35 cellular contexts compared by ENCODE assay signal in the genomic region with DNA sequence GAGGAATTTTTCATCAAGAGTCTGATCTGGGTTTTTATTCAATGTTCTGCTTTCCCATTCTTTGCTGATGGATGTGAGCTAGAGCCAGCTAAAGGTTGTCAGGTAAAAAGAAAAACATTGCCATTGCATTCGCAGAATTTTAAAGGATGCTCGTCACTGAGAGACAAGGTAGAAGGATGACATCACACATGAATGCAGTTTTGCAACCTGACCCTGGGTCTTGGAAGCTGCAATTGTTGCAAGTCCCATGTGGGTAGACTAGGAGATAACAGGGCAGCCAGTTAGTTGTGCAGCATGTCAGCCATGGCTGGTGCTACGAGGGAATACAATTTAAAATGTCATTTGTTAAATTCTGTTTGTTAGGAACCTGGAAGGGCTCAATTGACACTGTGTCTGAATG.
DNase-seq lines count a peak whose midpoint lies in the region; ATAC-seq, FAIRE-seq and TF ChIP-seq lines count a peak whose summit lies in the region.
"Had no signal": no experiment of that assay in that cellular context is flagged by ENCODE, and none has a peak within 500 bp of the region (broad histone marks: within the 10 kb centered on the region; RNA-seq: fewer than 3 reads in every experiment).

No MANE protein-coding gene starts in this region.

- no peaks in the 10 kb centered on the region for H3K9me3 Mint-ChIP-seq in WTC11
- H3K9me3 Mint-ChIP-seq: CD8-positive, alpha-beta T cell had no signal

- H2AK5ac ChIP-seq in mesendoderm (ENCODE audit: low read length) (no peak overlapping the region), trophoblast cell (ENCODE audit: low read length) (no peak overlapping the region)

- no peak overlapping the region for H2BK12ac ChIP-seq in trophoblast cell (ENCODE audit: low read length)

- no peak overlapping the region for H3K56ac ChIP-seq in mesendoderm (ENCODE audit: low read length)

- no peaks in the 10 kb centered on the region for H3K36me3 Mint-ChIP-seq in WTC11
- H3K36me3 Mint-ChIP-seq: CD14-positive monocyte; CD4-positive, alpha-beta memory T cell; CD4-positive, CD25-positive, alpha-beta regulatory T cell; CD8-positive, alpha-beta memory T cell; CD8-positive, alpha-beta T cell had no signal

- H4K8ac ChIP-seq in mesendoderm (ENCODE audit: low read depth, low read length) (no peak overlapping the region), trophoblast cell (ENCODE audit: low read depth, low read length) (no peak overlapping the region)

- no peak overlapping the region for H2BK15ac ChIP-seq in mesendoderm (replicated peaks; ENCODE audit: low read depth)

- TF ChIP-seq POLR2A in HepG2 (IDR thresholded peaks at IDR 0.05; ENCODE audit: insufficient read depth in 1 of 2, low read depth in 2 of 2, low read length in 2 of 2): no peak
- TF ChIP-seq POLR2A in right lobe of liver (IDR thresholded peaks at IDR 0.05): no peak

- no peaks in the 10 kb centered on the region for H3K4me1 Mint-ChIP-seq in WTC11
- H3K4me1 Mint-ChIP-seq: B cell; CD14-positive monocyte; CD4-positive, alpha-beta memory T cell; CD4-positive, CD25-positive, alpha-beta regulatory T cell; CD8-positive, alpha-beta memory T cell had no signal

- ATAC-seq in HepG2 (no peak), right lobe of liver (no peak), WTC11 (no peak)
- ATAC-seq: A549; CD8-positive, alpha-beta T cell had no signal

- no peak overlapping the region for H3K4me3 ChIP-seq in HepG2 (replicated peaks in 1 of 3; ENCODE audit: insufficient read depth in 1 of 3, low read depth in 2 of 3, low read length in 3 of 3)
- no peak overlapping the region for H3K4me3 ChIP-seq in right lobe of liver
- no peak overlapping the region for H3K4me3 ChIP-seq in mesendoderm (ENCODE audit: low read length)
- H3K4me3 ChIP-seq in trophoblast cell (ENCODE audit: low read depth, low read length): no peak overlapping the region
- H3K4me3 ChIP-seq: A549; BLaER1; BLaER1 treated with 17β-estradiol and CSF1 and Interleukin-3, amounts not matched to agents 10 nM and 100 nM had no signal

- H3K4me1 ChIP-seq in HepG2 (ENCODE audit: insufficient read depth, low read length) (no peaks in the 10 kb centered on the region), right lobe of liver (no peaks in the 10 kb centered on the region), mesendoderm (ENCODE audit: control insufficient read depth, low read depth, low read length) (no peaks in the 10 kb centered on the region), trophoblast cell (ENCODE audit: control insufficient read depth in 1 of 2, insufficient read depth in 2 of 2, low read length in 2 of 2) (no peaks in the 10 kb centered on the region)
- H3K4me1 ChIP-seq: A549; BE2C; BLaER1; BLaER1 treated with 17β-estradiol and CSF1 and Interleukin-3, amounts not matched to agents 10 nM and 100 nM; Caco-2 had no signal

- FAIRE-seq in HepG2 (lab: Jason Lieb, UNC): no peak
- FAIRE-seq: A204.1, A549, D721Med had no signal

- H4K5ac ChIP-seq in mesendoderm (ENCODE audit: low read length): no peak overlapping the region

- whole genome bisulfite sequencing in HepG2 (ENCODE audit: low lambda C conversion rate): 94% methylated on average over 2 of the region's 3 CpGs
- WGBS in right lobe of liver (ENCODE audit: insufficient coverage, low coverage, low lambda C conversion rate, missing lambda C conversion rate): 35% methylated on average over 3 of the region's 3 CpGs
- no CpG with 5 or more reads among the region's 3 CpGs for WGBS in mesendoderm (ENCODE audit: extremely low coverage, insufficient coverage, low lambda C conversion rate)
- WGBS in trophoblast cell (ENCODE audit: extremely low coverage, insufficient coverage, insufficient read length): no CpG with 5 or more reads among the region's 3 CpGs

- no peak overlapping the region for H4K91ac ChIP-seq in trophoblast cell (ENCODE audit: low read depth, low read length)

- H3K9ac ChIP-seq in HepG2 (ENCODE audit: insufficient read depth, low read depth, low read length): no peak overlapping the region
- H3K9ac ChIP-seq in mesendoderm (ENCODE audit: low read length): no peak overlapping the region
- H3K9ac ChIP-seq in trophoblast cell (ENCODE audit: low read length): no peak overlapping the region
- H3K9ac ChIP-seq: BLaER1; BLaER1 treated with 17β-estradiol and CSF1 and Interleukin-3, amounts not matched to agents 10 nM and 100 nM had no signal

- H3K14ac ChIP-seq in trophoblast cell (ENCODE audit: low read length): no peak overlapping the region

- H3K79me2 ChIP-seq in HepG2 (ENCODE audit: insufficient read depth, low read length): no peaks in the 10 kb centered on the region
- H3K79me2 ChIP-seq in mesendoderm (ENCODE audit: control insufficient read depth, insufficient read depth, low read length): no peaks in the 10 kb centered on the region
- H3K79me2 ChIP-seq in trophoblast cell (ENCODE audit: control insufficient read depth, insufficient read depth, low read length, poor library complexity): no peaks in the 10 kb centered on the region

- no TSS peak for BruUV-seq in HepG2 (replicated peaks; lab: Mats Ljungman, UMichigan)

- H3K79me1 ChIP-seq in mesendoderm (ENCODE audit: low read length) (no peaks in the 10 kb centered on the region), trophoblast cell (ENCODE audit: low read length) (no peaks in the 10 kb centered on the region)

- H2BK120ac ChIP-seq in mesendoderm (ENCODE audit: low read depth, low read length) (no peak overlapping the region), trophoblast cell (ENCODE audit: insufficient read depth, low read length, poor library complexity) (no peak overlapping the region)

- H3K23ac ChIP-seq in mesendoderm (ENCODE audit: low read length) (no peak overlapping the region), trophoblast cell (ENCODE audit: low read length) (no peak overlapping the region)

- H3K9me3 ChIP-seq in HepG2 (ENCODE audit: low read length): no peaks in the 10 kb centered on the region
- no peaks in the 10 kb centered on the region for H3K9me3 ChIP-seq in right lobe of liver
- H3K9me3 ChIP-seq in trophoblast cell (ENCODE audit: insufficient read depth, low read depth, low read length): no peaks in the 10 kb centered on the region
- H3K9me3 ChIP-seq: A549, BE2C, BLaER1, Caco-2 had no signal

- TF ChIP-seq EP300 in HepG2 (IDR thresholded peaks at IDR 0.05; ENCODE audit: low read depth in 2 of 2, low read length in 2 of 2): no peak
- TF ChIP-seq EP300 in HepG2 (CRISPR knock-in tag; IDR thresholded peaks at IDR 0.05; ENCODE audit: borderline replicate concordance): no peak

- CTCF ChIA-PET in HepG2 (lab: Yijun Ruan, JAX; ENCODE audit: low intra/inter-chr PET ratio, low total read pairs): no interaction called here
- CTCF ChIA-PET in WTC11 (lab: Charles Lee): no interaction called here

- intact Hi-C loops in HepG2 (cut with micrococcal nuclease; ENCODE audit: unreplicated experiment): no loop called here
- intact Hi-C loops in right lobe of liver (cut with DNase I): no loop called here

- TF ChIP-seq CTCF in HepG2 (CRISPR knock-in tag; IDR thresholded peaks at IDR 0.05) (no peak), right lobe of liver (IDR thresholded peaks at IDR 0.05) (no peak), WTC11 (IDR thresholded peaks at IDR 0.05) (no peak)

- no peak for DNase-seq in HepG2 (ENCODE audit: low spot score)
- DNase-seq in right lobe of liver: no peak
- DNase-seq in mesendoderm: peak; percentile 0
- DNase-seq in trophoblast cell: peak; percentile 58 to 81
- no peak for DNase-seq in T-helper 2 cell
- DNase-seq in WTC11 (ENCODE audit: low spot score): no peak
- DNase-seq: 8988T; ACHN; AML-193; BE2C; C1 segment of cervical spinal cord; Caco-2; Calu3; CD4-positive, alpha-beta memory T cell; CD4-positive, alpha-beta T cell; CD4-positive, CD25-positive, alpha-beta regulatory T cell; CD8-positive, alpha-beta memory T cell; CD8-positive, alpha-beta T cell; COR-L47; DMS 273 treated with DMSO at 0.1 percent for 48 hours; DMS153; DMS53; DMS79; DMS79 treated with DMSO at 0.1 percent for 48 hours; DND-41; EL had no signal

- H3K27me3 Mint-ChIP-seq in WTC11 (ENCODE audit: low read depth): no peaks in the 10 kb centered on the region; the same call in 1 of the 2 replicates
- H3K27me3 Mint-ChIP-seq: B cell; CD4-positive, alpha-beta memory T cell; CD4-positive, CD25-positive, alpha-beta regulatory T cell had no signal

- H3K4me3 Mint-ChIP-seq in WTC11: no peak overlapping the region
- H3K4me3 Mint-ChIP-seq: B cell; CD14-positive monocyte; CD4-positive, alpha-beta memory T cell; CD4-positive, alpha-beta T cell; CD4-positive, CD25-positive, alpha-beta regulatory T cell; CD8-positive, alpha-beta memory T cell; CD8-positive, alpha-beta T cell had no signal

- no peak overlapping the region for H3K27ac Mint-ChIP-seq in WTC11
- H3K27ac Mint-ChIP-seq: B cell; CD4-positive, alpha-beta memory T cell; CD4-positive, alpha-beta T cell; CD4-positive, CD25-positive, alpha-beta regulatory T cell; CD8-positive, alpha-beta memory T cell; CD8-positive, alpha-beta T cell had no signal

- H2BK5ac ChIP-seq in mesendoderm (ENCODE audit: low read length): no peak overlapping the region
- no peak overlapping the region for H2BK5ac ChIP-seq in trophoblast cell (ENCODE audit: low read depth, low read length, poor library complexity)

- H3K4me2 ChIP-seq in HepG2 (ENCODE audit: low read depth, low read length) (no peak overlapping the region), mesendoderm (ENCODE audit: low read length) (no peak overlapping the region), trophoblast cell (ENCODE audit: low read length) (no peak overlapping the region)
- H3K4me2 ChIP-seq: A549; BLaER1; BLaER1 treated with 17β-estradiol and CSF1 and Interleukin-3, amounts not matched to agents 10 nM and 100 nM had no signal

- H2AFZ ChIP-seq in HepG2 (ENCODE audit: low read length) (no peak overlapping the region), trophoblast cell (ENCODE audit: insufficient read depth, low read length, poor library complexity) (no peak overlapping the region)

- H4K12ac ChIP-seq in trophoblast cell (ENCODE audit: low read depth, low read length): no peak overlapping the region

- H3K27me3 ChIP-seq in HepG2 (ENCODE audit: control insufficient read depth in 1 of 2, insufficient read depth in 2 of 2, low read length in 2 of 2): no peaks in the 10 kb centered on the region; a peak in 1 of 5 replicates
- no peaks in the 10 kb centered on the region for H3K27me3 ChIP-seq in right lobe of liver
- H3K27me3 ChIP-seq in mesendoderm (ENCODE audit: insufficient read depth, low read length, poor library complexity): no peaks in the 10 kb centered on the region
- H3K27me3 ChIP-seq in trophoblast cell (ENCODE audit: insufficient read depth, low read length): no peaks in the 10 kb centered on the region
- H3K27me3 ChIP-seq: BE2C; BLaER1; BLaER1 treated with 17β-estradiol and CSF1 and Interleukin-3, amounts not matched to agents 10 nM and 100 nM had no signal

- no peak for TF ChIP-seq RAD21 in HepG2 (CRISPR knock-in tag; IDR thresholded peaks at IDR 0.05)

- H3K4ac ChIP-seq in mesendoderm (ENCODE audit: low read depth, low read length) (no peak overlapping the region), trophoblast cell (ENCODE audit: low read depth, low read length) (no peak overlapping the region)

- in situ Hi-C loops in HepG2 (cut with HindIII; ENCODE audit: extremely low pct_ligation_motif_present, low pct_unique_long_range_greater_than_20kb): no loop called here

- POLR2A ChIA-PET in HepG2 (lab: Yijun Ruan, JAX): no interaction called here
- POLR2A ChIA-PET in WTC11 (lab: Charles Lee): no interaction called here

- H3K36me3 ChIP-seq in HepG2 (replicated peaks in 1 of 2; ENCODE audit: control insufficient read depth in 1 of 2, insufficient read depth in 2 of 2, low read length in 2 of 2) (no peaks in the 10 kb centered on the region), right lobe of liver (no peaks in the 10 kb centered on the region), mesendoderm (ENCODE audit: control insufficient read depth, insufficient read depth, low read length) (no peaks in the 10 kb centered on the region), trophoblast cell (ENCODE audit: control insufficient read depth in 1 of 2, insufficient read depth in 2 of 2, low read length in 2 of 2) (no peaks in the 10 kb centered on the region)
- H3K36me3 ChIP-seq: BE2C; BLaER1; BLaER1 treated with 17β-estradiol and CSF1 and Interleukin-3, amounts not matched to agents 10 nM and 100 nM had no signal

- H4K20me1 ChIP-seq in HepG2 (ENCODE audit: insufficient read depth, low read length): no peaks in the 10 kb centered on the region
- H4K20me1 ChIP-seq: BLaER1; BLaER1 treated with 17β-estradiol and CSF1 and Interleukin-3, amounts not matched to agents 10 nM and 100 nM had no signal

- H3K27ac ChIP-seq in HepG2 (ENCODE audit: extremely low read length, insufficient read depth, low read length) (no peak overlapping the region), right lobe of liver (no peak overlapping the region), mesendoderm (ENCODE audit: low read depth, low read length) (no peak overlapping the region), trophoblast cell (ENCODE audit: low read depth, low read length) (no peak overlapping the region)
- H3K27ac ChIP-seq: 22Rv1; A549; BLaER1; BLaER1 treated with 17β-estradiol and CSF1 and Interleukin-3, amounts not matched to agents 10 nM and 100 nM; C4-2B had no signal

- H3K18ac ChIP-seq in mesendoderm (ENCODE audit: low read length): no peak overlapping the region
- H3K18ac ChIP-seq in trophoblast cell (ENCODE audit: low read length): no peak overlapping the region

Comparison
In these comparisons a context has a peak if more than half of its experiments do, and no peak if none do; other contexts are left out.
1. DNase-seq: peak in mesendoderm (single experiment) and trophoblast cell (2 of 2); none in HepG2 (single experiment), right lobe of liver (0 of 3), T-helper 2 cell (0 of 5) and WTC11 (single experiment).